ENCODE assay signal across 15 cellular contexts in genomic region chr3:123122525-123123315, GRCh38. TPM values are rescaled to one million over a fixed set of nuclear protein-coding genes. Genes with fewer than 3 reads are reported as not detected.
A peak's percentile ranks its signal among the peaks of the same experiment; 100 is the strongest.
DNase-seq lines count a peak whose midpoint lies in the region; ATAC-seq, FAIRE-seq and TF ChIP-seq lines count a peak whose summit lies in the region.
"Had no signal": no experiment of that assay in that cellular context is flagged by ENCODE, and none has a peak within 500 bp of the region (broad histone marks: within the 10 kb centered on the region; RNA-seq: fewer than 3 reads in every experiment).

No MANE protein-coding gene starts in this region.

- H3K27ac ChIP-seq in RWPE1 = peak overlapping the region; percentile 59
- H3K27ac ChIP-seq in endothelial cell of umbilical vein (ENCODE audit: insufficient read depth, low read depth, low read length) = no peak overlapping the region
- H3K27ac ChIP-seq in gastrocnemius medialis = no peak overlapping the region
- H3K27ac ChIP-seq: left ventricle myocardium inferior, VCaP had no signal

- CTCF ChIA-PET in RWPE1 (lab: Yijun Ruan, JAX) = interaction anchor here (0.6 to 0.7 kb wide), 2 partner anchors 10 to 1522 kb away, joined by 3 to 4 read pairs; no protein-coding TSS in a partner anchor
- CTCF ChIA-PET in endothelial cell of umbilical vein (lab: Charles Lee) = interaction anchor here (1.0 to 1.6 kb wide), 3 partner anchors 75 to 181 kb away, joined by 3 to 5 read pairs (median 4); partner anchors contain the start of gene SEMA5B

- TF ChIP-seq CTCF in RWPE1 (conservative IDR thresholded peaks at IDR 0.05; ENCODE audit: low read depth) = no peak
- TF ChIP-seq CTCF in endothelial cell of umbilical vein (IDR thresholded peaks at IDR 0.05; ENCODE audit: extremely low read depth in 1 of 2, insufficient read depth in 1 of 2, low read depth in 1 of 2, low read length in 2 of 2) = no peak
- no peak for TF ChIP-seq CTCF in omental fat pad (IDR thresholded peaks at IDR 0.05)
- no peak for TF ChIP-seq CTCF in gastrocnemius medialis (IDR thresholded peaks at IDR 0.05 in 4 of 5, conservative IDR thresholded peaks at IDR 0.05 in 1 of 5)

- intact Hi-C loops in endothelial cell of umbilical vein (cut with micrococcal nuclease) = no loop called here
- intact Hi-C loops in gastrocnemius medialis (cut with DNase I; ENCODE audit: low total_unique reads) = no loop called here

- peak; percentile 63 for FAIRE-seq in endothelial cell of umbilical vein (lab: Jason Lieb, UNC)
- FAIRE-seq: endometrium had no signal

- H3K4me1 ChIP-seq in endothelial cell of umbilical vein (ENCODE audit: control insufficient read depth, extremely low read depth, insufficient read depth, low read length) = peaks cover 12% of the 10 kb centered on the region
- no peaks in the 10 kb centered on the region for H3K4me1 ChIP-seq in gastrocnemius medialis
- H3K4me1 ChIP-seq: left ventricle myocardium inferior had no signal

- no peak overlapping the region for H3K9ac ChIP-seq in endothelial cell of umbilical vein (replicated peaks; ENCODE audit: extremely low read depth, insufficient read depth, low read length)

- H3K27me3 ChIP-seq in endothelial cell of umbilical vein (ENCODE audit: control insufficient read depth in 2 of 2, insufficient read depth in 2 of 2, low read length in 2 of 2) (no peaks in the 10 kb centered on the region), gastrocnemius medialis (no peaks in the 10 kb centered on the region)

- H3K9me1 ChIP-seq in endothelial cell of umbilical vein (replicated peaks; ENCODE audit: control insufficient read depth, extremely low read depth, insufficient read depth, low read length) = no peaks in the 10 kb centered on the region

- no peaks in the 10 kb centered on the region for H4K20me1 ChIP-seq in endothelial cell of umbilical vein (replicated peaks; ENCODE audit: control insufficient read depth, extremely low read depth, insufficient read depth, low read length)

- no peak overlapping the region for H3K4me2 ChIP-seq in endothelial cell of umbilical vein (ENCODE audit: insufficient read depth, low read length)

- no peak overlapping the region for H3K4me3 ChIP-seq in endothelial cell of umbilical vein (replicated peaks in 1 of 3; ENCODE audit: insufficient read depth in 1 of 3, low read depth in 1 of 3, low read length in 3 of 3)
- H3K4me3 ChIP-seq in gastrocnemius medialis = no peak overlapping the region
- H3K4me3 ChIP-seq: left ventricle myocardium inferior had no signal

- no TSS peak for BruUV-seq in endothelial cell of umbilical vein (replicated peaks; lab: Mats Ljungman, UMichigan)

- dilution Hi-C loops in endothelial cell of umbilical vein (cut with MboI; ENCODE audit: extremely low pct_ligation_motif_present, low sequenced_read_pairs) = no loop called here

- no peaks in the 10 kb centered on the region for H3K9me3 ChIP-seq in endothelial cell of umbilical vein (replicated peaks; ENCODE audit: control insufficient read depth, insufficient read depth, low read length)
- no peaks in the 10 kb centered on the region for H3K9me3 ChIP-seq in gastrocnemius medialis
- H3K9me3 ChIP-seq: left ventricle myocardium inferior had no signal

- DNase-seq in ELR (ENCODE audit: low read depth) = peak; percentile 21
- no peak for DNase-seq in RWPE1 (ENCODE audit: low spot score)
- no peak for DNase-seq in endothelial cell of umbilical vein (ENCODE audit: low read depth, low spot score)
- DNase-seq in omental fat pad (ENCODE audit: low spot score) = no peak
- DNase-seq in gastrocnemius medialis = no peak
- no peak for DNase-seq in COR-L47 (lab: John Stamatoyannopoulos, UW)
- DNase-seq: CD4-positive, alpha-beta T cell; left ventricle myocardium inferior; NCI-H1105 treated with DMSO at 0.1 percent for 48 hours; OCI-M1; stimulated activated CD4-positive, alpha-beta T cell treated with anti-CD3 and anti-CD28 coated beads, Interleukin-1b, Interleukin-23, amount 100 ng/mL, for 48 hours had no signal

- ATAC-seq in omental fat pad (ENCODE audit: low FRiP score) (peak; percentile 83), gastrocnemius medialis (no peak), GM19035 (IDR thresholded peaks at IDR 0.05; ENCODE audit: unreplicated experiment) (no peak), GM21515 (IDR thresholded peaks at IDR 0.05; ENCODE audit: unreplicated experiment) (no peak)

- peaks cover 11 to 37% of the 10 kb centered on the region in 2 experiments for H3K36me3 ChIP-seq in endothelial cell of umbilical vein (ENCODE audit: control insufficient read depth in 2 of 2, extremely low read depth in 1 of 2, insufficient read depth in 2 of 2, low read length in 2 of 2)
- H3K36me3 ChIP-seq in gastrocnemius medialis = peaks cover 0 to 6% of the 10 kb centered on the region in 2 donors

- in situ Hi-C loops in gastrocnemius medialis (cut with MboI; ENCODE audit: low sequenced_read_pairs in 4 of 4) = no loop called here

- no peaks in the 10 kb centered on the region for H3K79me2 ChIP-seq in endothelial cell of umbilical vein (ENCODE audit: control insufficient read depth, insufficient read depth, low read length)

- H2AFZ ChIP-seq in endothelial cell of umbilical vein (ENCODE audit: low read depth, low read length) = no peak overlapping the region

- POLR2A ChIA-PET in RWPE1 (lab: Yijun Ruan, JAX; ENCODE audit: low non-redundant PET) (no interaction called here), endothelial cell of umbilical vein (lab: Charles Lee) (no interaction called here)

- TF ChIP-seq POLR2A in endothelial cell of umbilical vein (IDR thresholded peaks at IDR 0.05; ENCODE audit: low read depth, low read length) (no peak), gastrocnemius medialis (IDR thresholded peaks at IDR 0.05) (no peak)

TF ChIP-seq in endothelial cell of umbilical vein, 7 proteins besides CTCF, POLR2A, EP300 and RAD21:
- TF ChIP-seq EZH2 (IDR thresholded peaks at IDR 0.05; ENCODE audit: borderline replicate concordance, low read depth, low read length, severe bottlenecking) = no peak
- no peak for TF ChIP-seq POLR2AphosphoS5 (IDR thresholded peaks at IDR 0.05; ENCODE audit: insufficient read depth, low read depth, low read length)
- no peak for TF ChIP-seq MAX (IDR thresholded peaks at IDR 0.05; ENCODE audit: insufficient read depth, insufficient read length)
- no peak for TF ChIP-seq MYC (IDR thresholded peaks at IDR 0.05; ENCODE audit: low read depth, low read length)
- no peak for TF ChIP-seq FOS (IDR thresholded peaks at IDR 0.05; ENCODE audit: borderline replicate concordance, insufficient read depth, low read length)
- TF ChIP-seq JUN (IDR thresholded peaks at IDR 0.05; ENCODE audit: borderline replicate concordance, insufficient read depth, insufficient read length, low read depth) = no peak
- no peak for TF ChIP-seq GATA2 (IDR thresholded peaks at IDR 0.05; ENCODE audit: insufficient read depth, insufficient read length, low read depth, low read length)

RNA-seq across cellular contexts. Expression of gene PDIA5, which starts 55.9 kb away (rescaled TPM):
- total RNA-seq in endothelial cell of umbilical vein (85.2 and 85.6 TPM in 2 replicates), omental fat pad (10 to 100 TPM; 12.0 to 21.0 (median 15.8) TPM), gastrocnemius medialis (1 to 10 TPM; 2.3 to 4.2 (median 3.0) TPM)
- 48.9 and 55.7 TPM in 2 replicates for polyA plus RNA-seq in endothelial cell of umbilical vein
- polyA plus RNA-seq in endothelial cell of umbilical vein (2011; cell fraction: cytosol; rRNA removed) = 66.9 and 67.2 TPM in 2 replicates
- polyA plus RNA-seq in endothelial cell of umbilical vein (2011; cell fraction: nucleus; rRNA removed) = 87.4 and 92.9 TPM in 2 replicates
- polyA plus RNA-seq in endothelial cell of umbilical vein (2012) = 64.4 and 71.1 TPM in 2 replicates
- polyA minus RNA-seq in endothelial cell of umbilical vein = 44.1 and 52.9 TPM in 2 replicates
- 9.6 TPM for polyA minus RNA-seq in endothelial cell of umbilical vein (2011; cell fraction: cytosol; rRNA and poly(A)+ RNA removed)
- 30.4 and 33.4 TPM in 2 replicates for polyA minus RNA-seq in endothelial cell of umbilical vein (2011; cell fraction: nucleus; rRNA and poly(A)+ RNA removed)
